Comparison of ENCODE assay signal across 8 cellular contexts in the genomic region with DNA sequence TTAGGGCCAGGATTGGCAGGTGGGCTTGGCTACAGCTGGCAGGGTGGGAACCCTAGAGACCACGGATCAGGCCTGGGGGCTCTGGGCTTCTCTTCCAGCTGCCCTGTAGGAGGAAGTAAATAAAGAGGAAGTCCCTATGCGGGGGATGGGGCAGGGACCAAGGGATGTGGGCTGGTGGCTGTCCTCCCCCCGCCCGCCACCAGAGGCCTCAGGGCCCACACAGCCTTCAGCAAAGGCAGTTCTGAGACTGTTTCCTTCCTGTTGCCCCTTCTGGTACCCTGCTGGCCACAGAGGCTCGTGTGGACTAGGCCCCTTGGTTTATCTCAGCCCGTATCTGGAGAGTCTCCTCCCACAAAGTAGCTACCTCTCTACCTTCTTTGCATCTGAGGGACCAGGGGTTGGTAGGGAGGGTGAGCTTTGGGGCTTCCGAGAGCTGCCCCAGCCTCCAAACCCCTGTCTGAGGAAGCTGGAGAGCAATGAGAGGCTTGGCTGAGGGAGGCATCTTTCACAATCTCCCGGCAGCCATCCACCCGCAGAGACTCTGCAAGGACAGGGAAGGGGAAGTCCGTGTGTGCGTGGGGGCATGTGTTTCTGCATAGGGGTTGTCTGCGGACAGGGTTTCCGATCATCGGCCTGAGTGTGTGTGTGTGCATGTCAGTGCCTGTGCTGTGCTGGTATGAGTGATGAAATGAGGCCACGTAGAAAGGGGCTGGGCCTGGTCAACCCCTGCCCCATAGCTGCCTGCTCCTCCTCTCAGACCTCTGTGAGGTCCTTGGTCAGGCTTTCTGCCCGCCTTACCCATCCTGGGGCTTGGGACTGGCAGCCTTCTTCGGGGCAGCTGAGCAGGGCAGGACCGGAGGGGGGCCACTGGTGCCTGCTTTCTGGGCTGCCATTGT. TPM values are rescaled to one million over a fixed set of nuclear protein-coding genes. Genes with fewer than 3 reads are reported as not detected.
A peak's percentile ranks its signal among the peaks of the same experiment; 100 is the strongest.
DNase-seq lines count a peak whose midpoint lies in the region; ATAC-seq and TF ChIP-seq lines count a peak whose summit lies in the region.

No MANE protein-coding gene starts in this region.

- POLR2A ChIA-PET in Panc1 (lab: Charles Lee) = no interaction called here

- H3K27me3 ChIP-seq in Panc1 (ENCODE audit: control insufficient read depth, insufficient read depth, low read length) (no peaks in the 10 kb centered on the region), trophoblast cell (ENCODE audit: insufficient read depth, low read length) (no peaks in the 10 kb centered on the region), upper lobe of right lung (no peaks in the 10 kb centered on the region)

- peaks cover 25% of the 10 kb centered on the region for H3K36me3 Mint-ChIP-seq in activated T-helper 17 cell treated with anti-CD3 and anti-CD28 coated beads, Interleukin-2, amount 50 U/mL, for 72 hours (ENCODE audit: low read depth)

- ATAC-seq in HG02981 (IDR thresholded peaks at IDR 0.05; ENCODE audit: unreplicated experiment) (peak; percentile 49), Panc1 (peak; percentile 64), upper lobe of right lung (peak; percentile 78)
- ATAC-seq in activated T-helper 17 cell treated with anti-CD3 and anti-CD28 coated beads, Interleukin-2, amount 50 U/mL, for 72 hours (replicated peaks) = peak; percentile 75

- peaks cover 3% of the 10 kb centered on the region; the same call in 1 of the 2 replicates for H3K4me1 ChIP-seq in Panc1 (ENCODE audit: control insufficient read depth, insufficient read depth, low read length)
- H3K4me1 ChIP-seq in trophoblast cell (ENCODE audit: control insufficient read depth in 1 of 2, insufficient read depth in 2 of 2, low read length in 2 of 2) = peaks cover 7 to 9% of the 10 kb centered on the region in 2 experiments
- peaks cover 33% of the 10 kb centered on the region for H3K4me1 ChIP-seq in upper lobe of right lung

- H3K9me3 ChIP-seq in Panc1 (ENCODE audit: control insufficient read depth, insufficient read depth, low read depth, low read length) = no peaks in the 10 kb centered on the region
- peaks cover 2% of the 10 kb centered on the region for H3K9me3 ChIP-seq in trophoblast cell (ENCODE audit: insufficient read depth, low read depth, low read length)
- H3K9me3 ChIP-seq in upper lobe of right lung = no peaks in the 10 kb centered on the region

- no CpG with 5 or more reads among the region's 18 CpGs for WGBS in trophoblast cell (ENCODE audit: extremely low coverage, insufficient coverage, insufficient read length)

- DNase-seq in SHP77 (lab: John Stamatoyannopoulos, UW) (peak; percentile 15 to 36), SHP77 treated with DMSO at 0.1 percent for 48 hours (lab: John Stamatoyannopoulos, UW) (no peak), Panc1 (ENCODE audit: low read depth, low spot score) (no peak), germinal center (ENCODE audit: low spot score) (peak; percentile 94), trophoblast cell (peak; percentile 96 to 98), upper lobe of right lung (peak; percentile 92)

- in situ Hi-C loops in Panc1 (cut with HindIII; ENCODE audit: low pct_unique_long_range_greater_than_20kb, low sequenced_read_pairs) = no loop called here

- no peak overlapping the region for H2AK5ac ChIP-seq in trophoblast cell (ENCODE audit: low read length)

- peaks cover 62% of the 10 kb centered on the region for H3K4me1 Mint-ChIP-seq in activated T-helper 17 cell treated with anti-CD3 and anti-CD28 coated beads, Interleukin-2, amount 50 U/mL, for 72 hours

- H3K18ac ChIP-seq in trophoblast cell (ENCODE audit: low read length) = peak overlapping the region; percentile 0

- H3K36me3 ChIP-seq in Panc1 (ENCODE audit: control insufficient read depth, insufficient read depth, low read length) = no peaks in the 10 kb centered on the region
- H3K36me3 ChIP-seq in trophoblast cell (ENCODE audit: control insufficient read depth in 1 of 2, insufficient read depth in 2 of 2, low read length in 2 of 2) = peaks cover 12 to 14% of the 10 kb centered on the region in 2 experiments
- H3K36me3 ChIP-seq in upper lobe of right lung = peaks cover 9% of the 10 kb centered on the region

- no peaks in the 10 kb centered on the region for H3K79me2 ChIP-seq in trophoblast cell (ENCODE audit: control insufficient read depth, insufficient read depth, low read length, poor library complexity)

- H3K27ac ChIP-seq in Panc1 (ENCODE audit: low read length) = no peak overlapping the region
- no peak overlapping the region for H3K27ac ChIP-seq in trophoblast cell (ENCODE audit: low read depth, low read length)
- H3K27ac ChIP-seq in upper lobe of right lung = peak overlapping the region; percentile 86

- no peak overlapping the region for H2AFZ ChIP-seq in trophoblast cell (ENCODE audit: insufficient read depth, low read length, poor library complexity)

- H3K23ac ChIP-seq in trophoblast cell (ENCODE audit: low read length) = no peak overlapping the region

- no peak for TF ChIP-seq CTCF in Panc1 (IDR thresholded peaks at IDR 0.05)
- peak; percentile 41 for TF ChIP-seq CTCF in upper lobe of right lung (IDR thresholded peaks at IDR 0.05)

- peak overlapping the region; percentile 34 for H3K9ac ChIP-seq in trophoblast cell (ENCODE audit: low read length)

- H4K12ac ChIP-seq in trophoblast cell (ENCODE audit: low read depth, low read length) = peak overlapping the region; percentile 9

- H3K27me3 Mint-ChIP-seq in activated T-helper 17 cell treated with anti-CD3 and anti-CD28 coated beads, Interleukin-2, amount 50 U/mL, for 72 hours = no peaks in the 10 kb centered on the region

- no peak overlapping the region for H2BK5ac ChIP-seq in trophoblast cell (ENCODE audit: low read depth, low read length, poor library complexity)

- BruUV-seq in Panc1 (replicated peaks; lab: Mats Ljungman, UMichigan) = no TSS peak

- peak overlapping the region; percentile 92 for H3K27ac Mint-ChIP-seq in activated T-helper 17 cell treated with anti-CD3 and anti-CD28 coated beads, Interleukin-2, amount 50 U/mL, for 72 hours

- H3K14ac ChIP-seq in trophoblast cell (ENCODE audit: low read length) = no peak overlapping the region

- CTCF ChIA-PET in Panc1 (lab: Charles Lee) = no interaction called here

- H4K91ac ChIP-seq in trophoblast cell (ENCODE audit: low read depth, low read length) = no peak overlapping the region

- no peak overlapping the region for H2BK12ac ChIP-seq in trophoblast cell (ENCODE audit: low read length)

- no peaks in the 10 kb centered on the region for H3K9me3 Mint-ChIP-seq in activated T-helper 17 cell treated with anti-CD3 and anti-CD28 coated beads, Interleukin-2, amount 50 U/mL, for 72 hours

- peak overlapping the region; percentile 51 for H4K8ac ChIP-seq in trophoblast cell (ENCODE audit: low read depth, low read length)

- intact Hi-C loops in Panc1 (cut with micrococcal nuclease; ENCODE audit: unreplicated experiment) = no loop called here
- intact Hi-C loops in upper lobe of right lung (cut with DNase I) = no loop called here

- no peak overlapping the region for H3K4me3 ChIP-seq in Panc1 (ENCODE audit: low read depth in 2 of 2, low read length in 2 of 2)
- no peak overlapping the region for H3K4me3 ChIP-seq in trophoblast cell (ENCODE audit: low read depth, low read length)
- H3K4me3 ChIP-seq in upper lobe of right lung = peak overlapping the region; percentile 35

- no peak overlapping the region for H2BK120ac ChIP-seq in trophoblast cell (ENCODE audit: insufficient read depth, low read length, poor library complexity)

- H3K4me2 ChIP-seq in trophoblast cell (ENCODE audit: low read length) = no peak overlapping the region

- peaks cover 2% of the 10 kb centered on the region for H3K79me1 ChIP-seq in trophoblast cell (ENCODE audit: low read length)

- peak overlapping the region; percentile 80 for H3K4me3 Mint-ChIP-seq in activated T-helper 17 cell treated with anti-CD3 and anti-CD28 coated beads, Interleukin-2, amount 50 U/mL, for 72 hours

- no peak overlapping the region for H3K4ac ChIP-seq in trophoblast cell (ENCODE audit: low read depth, low read length)

RNA-seq across cellular contexts. Expression of a gene that starts 12.5 kb away (rescaled TPM):
- total RNA-seq in Panc1 (2021; ENCODE audit: unreplicated experiment) (44.0 TPM), upper lobe of right lung (124 TPM)
- polyA plus RNA-seq in Panc1 (2012; ENCODE audit: insufficient read length) = 32.1 TPM
- total RNA-seq in activated T-helper 17 cell treated with anti-CD3 and anti-CD28 coated beads, Interleukin-2, amount 50 U/mL, for 72 hours = 100 to 1,000 TPM; 154 to 211 TPM
- polyA plus RNA-seq in trophoblast cell (2013) = 45.7 and 48.1 TPM in 2 replicates

Comparison
In these comparisons a context has a peak if more than half of its experiments do, and no peak if none do; other contexts are left out.
1. DNase-seq: peak in SHP77 (2 of 2), germinal center (single experiment), trophoblast cell (2 of 2) and upper lobe of right lung (single experiment); none in SHP77 treated with DMSO at 0.1 percent for 48 hours (single experiment) and Panc1 (single experiment).
2. Peak in every context shown above with its lines, with median percentiles within 50 percentile points of each other: ATAC-seq.